13 cellular contexts compared by ENCODE assay signal in the genomic region with DNA sequence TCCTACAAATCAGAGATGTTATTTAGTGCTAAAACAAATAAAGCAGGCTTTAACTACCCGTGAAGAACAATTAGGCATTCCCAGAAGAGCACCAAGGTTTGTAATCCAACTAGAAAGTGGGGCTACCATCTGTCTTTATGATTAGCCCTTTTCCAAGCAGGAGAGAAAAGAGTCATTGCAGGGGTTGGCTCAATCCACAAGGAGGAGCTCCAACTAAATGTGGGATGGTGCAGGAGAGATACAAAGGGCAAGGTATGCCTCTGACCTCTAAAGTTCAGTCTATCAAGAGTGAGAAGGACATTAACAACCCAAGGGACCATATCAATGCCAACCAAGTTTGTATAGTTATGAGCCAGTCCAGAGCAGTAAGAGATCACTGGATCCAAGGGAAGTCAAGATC.
A peak's percentile ranks its signal among the peaks of the same experiment; 100 is the strongest.
DNase-seq lines count a peak whose midpoint lies in the region; ATAC-seq and TF ChIP-seq lines count a peak whose summit lies in the region.
"Had no signal": no experiment of that assay in that cellular context is flagged by ENCODE, and none has a peak within 500 bp of the region (broad histone marks: within the 10 kb centered on the region; RNA-seq: fewer than 3 reads in every experiment).

No MANE protein-coding gene starts in this region.

- intact Hi-C loops in PC-9 (cut with micrococcal nuclease; ENCODE audit: unreplicated experiment): no loop called here
- intact Hi-C loops in Calu3 (cut with micrococcal nuclease; ENCODE audit: unreplicated experiment): no loop called here

- H4K20me1 ChIP-seq in GM23338 (replicated peaks; ENCODE audit: insufficient read depth) (no peaks in the 10 kb centered on the region), PC-9 (ENCODE audit: insufficient read depth) (no peaks in the 10 kb centered on the region)

- H3K4me3 ChIP-seq in GM23338 (no peak overlapping the region), PC-9 (no peak overlapping the region)

- CTCF ChIA-PET in PC-9 (lab: Charles Lee): no interaction called here
- CTCF ChIA-PET in Calu3 (lab: Charles Lee): interaction anchor here (0.7 kb wide), 1 partner anchor 455 kb away, joined by 5 read pairs; no protein-coding TSS in a partner anchor

- H3K27ac ChIP-seq in 22Rv1: no peak overlapping the region
- no peak overlapping the region for H3K27ac ChIP-seq in GM23338 (ENCODE audit: low read depth)
- H3K27ac ChIP-seq in PC-9: no peak overlapping the region

- H3K9me2 ChIP-seq in GM23338 (ENCODE audit: insufficient read depth) (no peaks in the 10 kb centered on the region), PC-9 (ENCODE audit: insufficient read depth) (no peaks in the 10 kb centered on the region)

- H3K36me3 Mint-ChIP-seq in GM23338 (ENCODE audit: low read depth) (no peaks in the 10 kb centered on the region), glutamatergic neuron (ENCODE audit: unreplicated experiment) (no peaks in the 10 kb centered on the region), Calu3 (ENCODE audit: insufficient read depth, unreplicated experiment) (no peaks in the 10 kb centered on the region)
- H3K36me3 Mint-ChIP-seq: activated naive CD8-positive, alpha-beta T cell treated with anti-CD3 and anti-CD28 coated beads, Interleukin-2, amount 10 ng/mL, durations not matched to agents 7 days and 5 days had no signal

- BruUV-seq in PC-9 (replicated peaks; lab: Mats Ljungman, UMichigan): no TSS peak
- no TSS peak for BruUV-seq in Calu3 (replicated peaks; lab: Mats Ljungman, UMichigan)

- POLR2A ChIA-PET in PC-9 (lab: Charles Lee; ENCODE audit: unreplicated experiment): no interaction called here

- H3K79me2 ChIP-seq in GM23338 (replicated peaks; ENCODE audit: insufficient read depth) (no peaks in the 10 kb centered on the region), PC-9 (ENCODE audit: low read depth) (no peaks in the 10 kb centered on the region)

- TF ChIP-seq CTCF in 22Rv1 (IDR thresholded peaks at IDR 0.05) (peak; percentile 57), GM23338 (conservative IDR thresholded peaks at IDR 0.05; ENCODE audit: low read depth in 2 of 2) (peak; percentile 73 to 83), PC-9 (conservative IDR thresholded peaks at IDR 0.05) (0 out of 2 replicates have a peak, but pooled peaks have one; percentile 30), glutamatergic neuron (IDR thresholded peaks at IDR 0.05; ENCODE audit: partially characterized antibody, unreplicated experiment) (peak; percentile 17), Calu3 (IDR thresholded peaks at IDR 0.05; ENCODE audit: unreplicated experiment) (no peak)

- no peaks in the 10 kb centered on the region for H3K4me1 ChIP-seq in GM23338 (ENCODE audit: insufficient read depth)
- H3K4me1 ChIP-seq in PC-9 (replicated peaks; ENCODE audit: insufficient read depth): no peaks in the 10 kb centered on the region

- DNase-seq in GM23338 (ENCODE audit: low spot score) (peak; percentile 63), PC-9 (no peak), glutamatergic neuron (no peak), Calu3 (no peak), NCI-H128 (lab: John Stamatoyannopoulos, UW; ENCODE audit: unreplicated experiment) (no peak)
- DNase-seq: ACHN; activated CD4-positive, alpha-beta T cell treated with anti-CD3 and anti-CD28 coated beads, Interleukin-2, amount 50 U/mL, for 4 hours; activated naive CD8-positive, alpha-beta T cell treated with anti-CD3 and anti-CD28 coated beads, Interleukin-2, amount 10 ng/mL, durations not matched to agents 7 days and 5 days; NCI-H226; stimulated activated CD4-positive, alpha-beta T cell treated with anti-CD3 and anti-CD28 coated beads, Interleukin-2, amount 100 ng/mL, for 24 hours had no signal

- H3K4me2 ChIP-seq in GM23338 (no peak overlapping the region), PC-9 (no peak overlapping the region)

- H3K4me1 Mint-ChIP-seq in GM23338: no peaks in the 10 kb centered on the region
- no peaks in the 10 kb centered on the region for H3K4me1 Mint-ChIP-seq in glutamatergic neuron (ENCODE audit: low read depth, unreplicated experiment)
- peaks cover 24% of the 10 kb centered on the region for H3K4me1 Mint-ChIP-seq in Calu3 (ENCODE audit: low read depth, unreplicated experiment)
- H3K4me1 Mint-ChIP-seq: activated naive CD8-positive, alpha-beta T cell treated with anti-CD3 and anti-CD28 coated beads, Interleukin-2, amount 10 ng/mL, durations not matched to agents 7 days and 5 days had no signal

- H2AFZ ChIP-seq in GM23338 (peak overlapping the region; percentile 72; the same call in 1 of the 2 replicates), PC-9 (no peak overlapping the region)

- H3K9me3 ChIP-seq in PC-9 (ENCODE audit: insufficient read depth, low read depth): no peaks in the 10 kb centered on the region; the same call in 1 of the 2 replicates

- peaks cover 4% of the 10 kb centered on the region for H3K27me3 Mint-ChIP-seq in GM23338 (ENCODE audit: insufficient read depth, low read depth, poor library complexity)
- H3K27me3 Mint-ChIP-seq in glutamatergic neuron (ENCODE audit: unreplicated experiment): peaks cover 1% of the 10 kb centered on the region
- H3K27me3 Mint-ChIP-seq in Calu3 (ENCODE audit: unreplicated experiment): no peaks in the 10 kb centered on the region

- H3K4me3 Mint-ChIP-seq in GM23338: no peak overlapping the region
- H3K4me3 Mint-ChIP-seq in glutamatergic neuron (ENCODE audit: unreplicated experiment): no peak overlapping the region
- H3K4me3 Mint-ChIP-seq in Calu3 (ENCODE audit: low read depth, unreplicated experiment): no peak overlapping the region
- H3K4me3 Mint-ChIP-seq: activated naive CD8-positive, alpha-beta T cell treated with anti-CD3 and anti-CD28 coated beads, Interleukin-2, amount 10 ng/mL, durations not matched to agents 7 days and 5 days had no signal

- H3K27ac Mint-ChIP-seq in GM23338 (no peak overlapping the region), glutamatergic neuron (ENCODE audit: unreplicated experiment) (no peak overlapping the region), Calu3 (ENCODE audit: unreplicated experiment) (no peak overlapping the region)
- H3K27ac Mint-ChIP-seq: activated naive CD8-positive, alpha-beta T cell treated with anti-CD3 and anti-CD28 coated beads, Interleukin-2, amount 10 ng/mL, durations not matched to agents 7 days and 5 days had no signal

- H3K9me3 Mint-ChIP-seq in GM23338 (no peaks in the 10 kb centered on the region), glutamatergic neuron (ENCODE audit: unreplicated experiment) (no peaks in the 10 kb centered on the region), Calu3 (ENCODE audit: low read depth, unreplicated experiment) (peaks cover 11% of the 10 kb centered on the region)

- H3K36me3 ChIP-seq in GM23338 (ENCODE audit: insufficient read depth) (no peaks in the 10 kb centered on the region), PC-9 (ENCODE audit: low read depth) (no peaks in the 10 kb centered on the region)

- H3K27me3 ChIP-seq in GM23338 (ENCODE audit: insufficient read depth) (no peaks in the 10 kb centered on the region), PC-9 (ENCODE audit: insufficient read depth, low read depth) (no peaks in the 10 kb centered on the region)

- ATAC-seq in GM23338: peak; percentile 93
- ATAC-seq in GM18907 (IDR thresholded peaks at IDR 0.05; ENCODE audit: unreplicated experiment): no peak
- no peak for ATAC-seq in GM21515 (IDR thresholded peaks at IDR 0.05; ENCODE audit: unreplicated experiment)

- H3F3A ChIP-seq in GM23338 (replicated peaks; ENCODE audit: low read depth) (no peaks in the 10 kb centered on the region), PC-9 (ENCODE audit: insufficient read depth, low read depth) (no peaks in the 10 kb centered on the region)

TF ChIP-seq in GM23338, 12 proteins besides CTCF, POLR2A, EP300 and RAD21 (continues in another document):
- TF ChIP-seq, protein P1, sequence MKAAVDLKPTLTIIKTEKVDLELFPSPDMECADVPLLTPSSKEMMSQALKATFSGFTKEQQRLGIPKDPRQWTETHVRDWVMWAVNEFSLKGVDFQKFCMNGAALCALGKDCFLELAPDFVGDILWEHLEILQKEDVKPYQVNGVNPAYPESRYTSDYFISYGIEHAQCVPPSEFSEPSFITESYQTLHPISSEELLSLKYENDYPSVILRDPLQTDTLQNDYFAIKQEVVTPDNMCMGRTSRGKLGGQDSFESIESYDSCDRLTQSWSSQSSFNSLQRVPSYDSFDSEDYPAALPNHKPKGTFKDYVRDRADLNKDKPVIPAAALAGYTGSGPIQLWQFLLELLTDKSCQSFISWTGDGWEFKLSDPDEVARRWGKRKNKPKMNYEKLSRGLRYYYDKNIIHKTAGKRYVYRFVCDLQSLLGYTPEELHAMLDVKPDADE (IDR thresholded peaks at IDR 0.05): no peak
- TF ChIP-seq JUNB (IDR thresholded peaks at IDR 0.05; ENCODE audit: unreplicated experiment) (no peak), EZH2phosphoT487 (IDR thresholded peaks at IDR 0.05; ENCODE audit: unreplicated experiment) (no peak), CREB1 (CRISPR knock-in tag; IDR thresholded peaks at IDR 0.05; ENCODE audit: low read depth) (no peak), ZNF114 (CRISPR knock-in tag; IDR thresholded peaks at IDR 0.05) (no peak)
